ENCODE assay signal across 27 cellular contexts in genomic region chr21:41161428-41161827, GRCh38.
"Had no signal": no experiment of that assay in that cellular context is flagged by ENCODE, and none has a peak within 500 bp of the region (broad histone marks: within the 10 kb centered on the region; RNA-seq: fewer than 3 reads in every experiment).

No MANE protein-coding gene starts in this region.

- DNase-seq: colonic mucosa; cortex of kidney; effector CD8-positive, alpha-beta T cell; effector memory CD8-positive, alpha-beta T cell; endodermal cell; erythroblast; esophagus squamous epithelium; foreskin fibroblast; foreskin melanocyte; gastrocnemius medialis; glutamatergic neuron; head of caudate nucleus; heart right ventricle; hippocampal formation; left cardiac atrium; left lung; left ventricle myocardium superior; mammary epithelial cell; mesendoderm; mucosa of descending colon; naive B cell had no signal

- H3K27ac ChIP-seq: colonic mucosa, epithelial cell of prostate, esophagus squamous epithelium, gastrocnemius medialis, heart right ventricle, left lung had no signal

- H3K36me3 Mint-ChIP-seq: mesothelial cell of epicardium had no signal

- H3K4me1 ChIP-seq: colonic mucosa, gastrocnemius medialis, left lung had no signal

- H3K9me3 Mint-ChIP-seq: effector memory CD8-positive, alpha-beta T cell had no signal

- H3K27me3 ChIP-seq: colonic mucosa, gastrocnemius medialis had no signal

- H3K36me3 ChIP-seq: colonic mucosa, esophagus squamous epithelium, gastrocnemius medialis, heart right ventricle, left lung had no signal

- ATAC-seq: effector memory CD8-positive, alpha-beta T cell; esophagus mucosa; gastrocnemius medialis; heart right ventricle; left cardiac atrium; left lung; left ventricle myocardium superior; mucosa of descending colon had no signal

- H3K4me1 Mint-ChIP-seq: endodermal cell, memory B cell, naive B cell had no signal

- H3K9me3 ChIP-seq: colonic mucosa, esophagus squamous epithelium, gastrocnemius medialis, mucosa of descending colon had no signal

- H3K27ac Mint-ChIP-seq: dendritic cell treated with granulocyte-macrophage colony-stimulating factor and Interleukin-4, amounts not matched to agents 40 ng/mL and 50 ng/mL, for 4 days; effector memory CD8-positive, alpha-beta T cell; endodermal cell; memory B cell; mesothelial cell of epicardium had no signal

- H3K4me3 Mint-ChIP-seq: dendritic cell treated with granulocyte-macrophage colony-stimulating factor and Interleukin-4, amounts not matched to agents 40 ng/mL and 50 ng/mL, for 4 days; effector memory CD8-positive, alpha-beta T cell; endodermal cell; memory B cell; mesothelial cell of epicardium; naive B cell had no signal

- H3K4me3 ChIP-seq: colonic mucosa, esophagus squamous epithelium, gastrocnemius medialis, heart right ventricle, left lung, lung, mucosa of descending colon had no signal
